Comparison of ENCODE assay signal across 8 cellular contexts in the genomic region with DNA sequence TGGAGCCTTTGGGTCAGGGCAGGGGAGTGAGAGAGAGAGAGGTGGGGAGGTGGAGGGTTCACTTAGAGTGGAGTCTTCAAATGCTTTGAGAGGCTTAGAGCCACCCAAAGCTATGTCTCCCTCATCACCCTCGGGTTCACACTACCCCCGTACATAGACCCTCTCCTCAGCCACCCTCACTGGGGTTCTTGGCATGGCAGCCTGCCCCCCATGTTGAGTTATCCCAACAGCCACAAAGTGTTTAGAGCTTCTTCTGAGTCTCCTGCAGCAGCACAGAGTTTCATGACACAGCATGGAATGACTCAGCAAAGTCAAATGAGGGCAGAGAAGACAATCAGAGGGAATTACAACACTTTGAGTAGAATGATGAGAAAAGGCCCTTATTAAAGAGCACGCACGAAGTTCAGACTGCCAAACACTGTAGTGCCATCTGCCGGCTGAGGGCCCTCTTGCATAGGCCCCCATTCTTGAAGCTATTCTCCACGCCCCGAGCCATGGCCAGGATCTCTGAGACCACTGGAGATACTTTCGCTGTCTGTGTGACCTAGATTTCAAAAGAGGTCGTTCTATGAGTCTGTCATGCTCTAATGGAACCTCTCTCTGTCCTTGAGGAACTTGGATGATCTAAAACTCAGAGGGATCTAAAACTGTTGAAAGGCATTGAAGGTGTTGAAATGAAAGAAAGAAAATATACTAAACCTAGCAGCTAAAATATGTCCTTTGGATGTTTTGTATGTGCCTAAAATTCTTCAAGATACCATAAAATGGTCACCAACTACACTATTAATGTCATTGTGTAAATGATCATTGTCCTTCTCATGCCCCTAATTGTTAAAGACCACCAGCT.
DNase-seq lines count a peak whose midpoint lies in the region; ATAC-seq, FAIRE-seq and TF ChIP-seq lines count a peak whose summit lies in the region.

No MANE protein-coding gene starts in this region.

- H3K4me3 ChIP-seq in BLaER1 treated with 17β-estradiol and CSF1 and Interleukin-3, amounts not matched to agents 10 nM and 100 nM = no peak overlapping the region
- no peak overlapping the region for H3K4me3 ChIP-seq in fibroblast of the aortic adventitia (ENCODE audit: low read depth, low read length)
- no peak overlapping the region for H3K4me3 ChIP-seq in neuronal stem cell (ENCODE audit: low read length in 2 of 2)
- H3K4me3 ChIP-seq in testis = no peak overlapping the region

- H4K8ac ChIP-seq in neuronal stem cell (ENCODE audit: low read depth, low read length) = no peak overlapping the region

- H3K18ac ChIP-seq in neuronal stem cell (ENCODE audit: low read length) = no peak overlapping the region

- no peak overlapping the region for H2BK12ac ChIP-seq in neuronal stem cell (ENCODE audit: low read length)

- no peak overlapping the region for H3K14ac ChIP-seq in neuronal stem cell (ENCODE audit: low read length)

- H2BK15ac ChIP-seq in neuronal stem cell (ENCODE audit: low read length) = no peak overlapping the region

- intact Hi-C loops in testis (cut with DNase I; ENCODE audit: low total_unique reads) = no loop called here

- peak overlapping the region; percentile 56 for H2AFZ ChIP-seq in neuronal stem cell (ENCODE audit: low read length)

- TF ChIP-seq CTCF in fibroblast of the aortic adventitia (IDR thresholded peaks at IDR 0.05; ENCODE audit: insufficient read depth, low read length) (peak; percentile 95), testis (IDR thresholded peaks at IDR 0.05) (peak; percentile 67 to 89 (median 69))

- H3K9ac ChIP-seq in BLaER1 treated with 17β-estradiol and CSF1 and Interleukin-3, amounts not matched to agents 10 nM and 100 nM = peak overlapping the region in 6 of 11 experiments; percentile 3 to 56 (median 41); a peak in 6 of 22 replicates
- no peak overlapping the region for H3K9ac ChIP-seq in neuronal stem cell (ENCODE audit: low read depth, low read length, poor library complexity)

- ATAC-seq in GM19397 (IDR thresholded peaks at IDR 0.05; ENCODE audit: unreplicated experiment) = peak; percentile 56

- DNase-seq in HTR-8/SVneo (ENCODE audit: insufficient read length, low spot score) (peak; percentile 96), OCI-M1 (lab: John Stamatoyannopoulos, UW) (peak; percentile 90), fibroblast of the aortic adventitia (ENCODE audit: low read depth) (peak; percentile 97), neuronal stem cell (ENCODE audit: low spot score) (peak; percentile 53), testis (peak; percentile 87)
- DNase-seq in activated T-cell treated with anti-CD3 and anti-CD28 coated beads, Interleukin-2, amount 50 U/mL, for 48 hours = peak; percentile 60 to 66

- H3K23ac ChIP-seq in neuronal stem cell (ENCODE audit: low read depth, low read length, poor library complexity) = no peak overlapping the region

- no peaks in the 10 kb centered on the region for H3K27me3 ChIP-seq in BLaER1 treated with 17β-estradiol and CSF1 and Interleukin-3, amounts not matched to agents 10 nM and 100 nM
- H3K27me3 ChIP-seq in neuronal stem cell (ENCODE audit: control insufficient read depth in 3 of 3, insufficient read depth in 3 of 3, low read depth in 1 of 3, low read length in 3 of 3) = no peaks in the 10 kb centered on the region
- no peaks in the 10 kb centered on the region for H3K27me3 ChIP-seq in testis

- H3K4me2 ChIP-seq in BLaER1 treated with 17β-estradiol and CSF1 and Interleukin-3, amounts not matched to agents 10 nM and 100 nM = peak overlapping the region; percentile 31 to 85 (median 74)
- no peak overlapping the region for H3K4me2 ChIP-seq in neuronal stem cell (ENCODE audit: insufficient read depth, low read length, poor library complexity, severe bottlenecking)

- H2BK120ac ChIP-seq in neuronal stem cell (ENCODE audit: low read depth, low read length) = no peak overlapping the region

- peak overlapping the region; percentile 9 to 77 (median 55); a peak in 18 of 22 replicates for H3K27ac ChIP-seq in BLaER1 treated with 17β-estradiol and CSF1 and Interleukin-3, amounts not matched to agents 10 nM and 100 nM
- no peak overlapping the region for H3K27ac ChIP-seq in neuronal stem cell (replicated peaks; ENCODE audit: low read length)
- H3K27ac ChIP-seq in testis = no peak overlapping the region

- WGBS in neuronal stem cell (ENCODE audit: extremely low coverage in 2 of 2, insufficient read length in 2 of 2, insufficient replicate concordance in 1 of 2), 2 donors = no CpG with 5 or more reads among the region's 9 CpGs
- 39 to 45% methylated on average over 9 of the region's 9 CpGs for WGBS in testis, 2 donors

- no peak overlapping the region for H2AK5ac ChIP-seq in neuronal stem cell (ENCODE audit: low read depth, low read length)

- H4K20me1 ChIP-seq in BLaER1 treated with 17β-estradiol and CSF1 and Interleukin-3, amounts not matched to agents 10 nM and 100 nM = no peaks in the 10 kb centered on the region

- peak; percentile 98 for FAIRE-seq in HTR-8/SVneo (lab: Jason Lieb, UNC)

- peaks cover 0 to 12% (median 0%) of the 10 kb centered on the region in 11 experiments; a peak in 6 of 22 replicates for H3K9me3 ChIP-seq in BLaER1 treated with 17β-estradiol and CSF1 and Interleukin-3, amounts not matched to agents 10 nM and 100 nM (replicated peaks in 1 of 11)
- H3K9me3 ChIP-seq in neuronal stem cell (replicated peaks in 1 of 2; ENCODE audit: control insufficient read depth in 2 of 2, insufficient read depth in 1 of 2, low read depth in 1 of 2, low read length in 2 of 2) = no peaks in the 10 kb centered on the region
- no peaks in the 10 kb centered on the region for H3K9me3 ChIP-seq in testis

- H3K4ac ChIP-seq in neuronal stem cell (ENCODE audit: low read length) = no peak overlapping the region

- no peak for TF ChIP-seq POLR2A in testis (IDR thresholded peaks at IDR 0.05)

- no peaks in the 10 kb centered on the region; a peak in 1 of 22 replicates for H3K36me3 ChIP-seq in BLaER1 treated with 17β-estradiol and CSF1 and Interleukin-3, amounts not matched to agents 10 nM and 100 nM
- no peaks in the 10 kb centered on the region for H3K36me3 ChIP-seq in neuronal stem cell (replicated peaks in 1 of 2; ENCODE audit: control insufficient read depth in 2 of 2, insufficient read depth in 2 of 2, low read length in 2 of 2)
- H3K36me3 ChIP-seq in testis (ENCODE audit: low read depth, missing control alignments) = no peaks in the 10 kb centered on the region

- H3K4me1 ChIP-seq in BLaER1 treated with 17β-estradiol and CSF1 and Interleukin-3, amounts not matched to agents 10 nM and 100 nM = peaks cover 44 to 62% (median 54%) of the 10 kb centered on the region in 10 experiments
- peaks cover 0 to 4% of the 10 kb centered on the region in 2 donors for H3K4me1 ChIP-seq in neuronal stem cell (ENCODE audit: control insufficient read depth in 2 of 2, insufficient read depth in 1 of 2, low read depth in 1 of 2, low read length in 2 of 2)
- H3K4me1 ChIP-seq in testis = peaks cover 3% of the 10 kb centered on the region

- no peaks in the 10 kb centered on the region for H3K79me1 ChIP-seq in neuronal stem cell (ENCODE audit: low read depth, low read length)

- no peak overlapping the region for H4K91ac ChIP-seq in neuronal stem cell (ENCODE audit: low read depth, low read length, poor library complexity)

- no peak overlapping the region for H2BK5ac ChIP-seq in neuronal stem cell (ENCODE audit: low read length)

Comparison
In these comparisons a context has a peak if more than half of its experiments do, and no peak if none do; other contexts are left out.
1. H3K27ac ChIP-seq: peak in BLaER1 treated with 17β-estradiol and CSF1 and Interleukin-3, amounts not matched to agents 10 nM and 100 nM (11 of 11); none in neuronal stem cell (single experiment) and testis (0 of 2).
2. Peak in every context shown above with its lines, with median percentiles within 50 percentile points of each other: DNase-seq.